In the genomic region with DNA sequence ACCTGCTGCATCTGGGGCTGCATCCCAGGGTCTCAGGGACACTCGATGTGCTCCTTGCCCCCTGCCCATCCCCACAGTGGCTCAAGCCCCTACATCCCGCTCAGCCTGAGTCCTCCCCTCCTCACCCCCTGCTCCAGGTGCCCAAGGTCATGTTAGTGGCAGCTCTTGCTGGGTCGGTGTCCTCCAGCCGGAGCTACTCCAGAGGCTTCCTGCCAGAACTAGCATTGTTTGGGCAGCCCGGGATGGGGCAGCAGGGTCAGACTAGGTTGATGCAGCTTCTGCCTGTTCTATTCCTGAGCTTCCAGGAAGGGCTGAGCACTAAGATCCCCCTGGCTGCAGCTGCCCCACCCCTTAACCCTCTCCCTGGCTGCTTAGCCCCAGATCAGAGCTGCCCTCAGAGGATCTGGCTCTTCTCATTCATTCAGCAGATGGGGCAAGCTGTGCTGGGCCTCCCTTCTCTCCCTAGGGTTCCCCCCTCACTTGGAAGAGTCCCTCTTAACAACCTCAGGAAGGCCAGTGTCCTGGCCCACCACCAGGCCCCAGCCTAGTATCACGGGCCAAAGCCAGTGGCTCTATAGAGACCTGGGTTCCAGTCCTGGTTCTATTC, we compare ENCODE assay signal across 2 cellular contexts.
TF ChIP-seq lines count a peak whose summit lies in the region.

No MANE protein-coding gene starts in this region.

TF ChIP-seq in SK-N-SH, 30 proteins besides CTCF, POLR2A, EP300 and RAD21 (continued from another document):
- TF ChIP-seq, protein P1, sequence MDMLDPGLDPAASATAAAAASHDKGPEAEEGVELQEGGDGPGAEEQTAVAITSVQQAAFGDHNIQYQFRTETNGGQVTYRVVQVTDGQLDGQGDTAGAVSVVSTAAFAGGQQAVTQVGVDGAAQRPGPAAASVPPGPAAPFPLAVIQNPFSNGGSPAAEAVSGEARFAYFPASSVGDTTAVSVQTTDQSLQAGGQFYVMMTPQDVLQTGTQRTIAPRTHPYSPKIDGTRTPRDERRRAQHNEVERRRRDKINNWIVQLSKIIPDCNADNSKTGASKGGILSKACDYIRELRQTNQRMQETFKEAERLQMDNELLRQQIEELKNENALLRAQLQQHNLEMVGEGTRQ (IDR thresholded peaks at IDR 0.05; ENCODE audit: borderline replicate concordance, low read depth, low read length): no peak
- TF ChIP-seq TEAD4 (IDR thresholded peaks at IDR 0.05; ENCODE audit: borderline replicate concordance, insufficient read depth) (no peak), YY1 (IDR thresholded peaks at IDR 0.05; ENCODE audit: low read depth) (no peak), CHD2 (IDR thresholded peaks at IDR 0.05; ENCODE audit: low read length, partially characterized antibody) (no peak), JUND (IDR thresholded peaks at IDR 0.05) (no peak), MXI1 (IDR thresholded peaks at IDR 0.05; ENCODE audit: low read depth, low read length) (no peak)

TF ChIP-seq in SK-N-SH treated with all-trans-retinoic acid at 6 μM for 48 hours, 23 proteins besides CTCF, POLR2A, EP300 and RAD21 (continued from another document):
- TF ChIP-seq ZNF70 (CRISPR knock-in tag; IDR thresholded peaks at IDR 0.05): no peak
- no peak for TF ChIP-seq ESRRG (CRISPR knock-in tag; IDR thresholded peaks at IDR 0.05)
- no peak for TF ChIP-seq RARB (CRISPR knock-in tag; IDR thresholded peaks at IDR 0.05)
- no peak for TF ChIP-seq OSR1 (CRISPR knock-in tag; IDR thresholded peaks at IDR 0.05)
- no peak for TF ChIP-seq ZNF565 (CRISPR knock-in tag; conservative IDR thresholded peaks at IDR 0.05; ENCODE audit: low read depth)
- TF ChIP-seq ARNTL (CRISPR knock-in tag; IDR thresholded peaks at IDR 0.05; ENCODE audit: borderline replicate concordance, low read depth): no peak
